Comparison of ENCODE assay signal across 9 cellular contexts in the genomic region with DNA sequence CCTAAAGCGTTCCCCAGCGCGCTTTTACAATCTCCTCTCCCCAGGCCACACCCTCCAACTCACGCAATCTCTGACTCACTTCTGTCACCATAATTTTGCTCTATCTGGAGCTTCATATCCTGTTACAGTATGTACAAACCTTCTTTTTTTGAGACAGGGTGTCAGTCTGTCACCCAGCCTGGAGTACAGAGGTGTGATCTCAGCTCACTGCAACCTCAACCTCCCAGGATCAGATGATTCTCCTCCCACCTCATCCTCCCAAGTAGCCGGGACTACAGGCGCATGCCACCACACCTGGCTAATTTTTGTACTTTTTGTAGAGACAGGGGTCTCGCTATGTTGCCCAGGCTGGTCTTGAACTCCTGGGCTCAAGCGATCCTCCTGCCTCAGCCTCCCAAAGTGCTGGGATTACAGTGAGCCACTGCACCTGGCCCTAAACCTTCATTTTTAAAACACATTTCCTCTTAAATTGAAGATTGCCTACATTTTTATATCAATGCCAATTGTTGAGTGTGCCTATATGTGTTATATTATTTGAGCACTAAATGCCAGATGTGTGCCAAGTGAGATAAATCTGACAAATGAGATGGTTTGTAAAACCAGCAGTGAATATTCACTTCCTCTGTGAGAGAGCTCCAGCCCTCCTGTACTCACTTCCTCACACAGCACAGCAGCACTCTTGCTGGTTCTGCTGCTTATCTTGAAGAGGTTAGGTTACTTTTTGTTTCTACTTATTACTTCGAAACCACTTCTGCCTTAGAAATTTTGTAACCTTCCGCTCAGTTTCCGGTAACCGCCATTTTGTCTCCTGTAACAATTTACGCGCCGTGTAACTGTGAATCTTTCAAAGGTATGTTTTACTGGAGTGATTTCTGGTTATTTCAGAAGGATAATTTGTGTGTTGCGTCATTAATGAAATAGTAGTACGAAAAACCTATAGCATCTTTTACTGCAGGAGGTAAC. TPM values are rescaled to one million over a fixed set of nuclear protein-coding genes. Genes with fewer than 3 reads are reported as not detected.
DNase-seq lines count a peak whose midpoint lies in the region; ATAC-seq lines count a peak whose summit lies in the region.
"Had no signal": no experiment of that assay in that cellular context is flagged by ENCODE, and none has a peak within 500 bp of the region (broad histone marks: within the 10 kb centered on the region; RNA-seq: fewer than 3 reads in every experiment).

No MANE protein-coding gene starts in this region.

- peaks cover 42% of the 10 kb centered on the region for H3K4me1 Mint-ChIP-seq in T-helper 1 cell treated with Interleukin-12 subunit alpha and Interleukin-12 subunit beta and Interleukin-4 antibody, amounts not matched to agents 30 μg/mL and 1 μg/mL, for 36 hours (ENCODE audit: low read depth)

- 57 to 80% (median 60%) methylated on average over 17 of the region's 17 CpGs for WGBS in adipose tissue, 3 donors

- H3K4me3 Mint-ChIP-seq in T-helper 1 cell treated with Interleukin-12 subunit alpha and Interleukin-12 subunit beta and Interleukin-4 antibody, amounts not matched to agents 30 μg/mL and 1 μg/mL, for 36 hours = peak overlapping the region; percentile 93

- peak; percentile 47 to 58 for DNase-seq in stimulated activated CD4-positive, alpha-beta T cell treated with anti-CD3 and anti-CD28 coated beads, Interleukin-2, amount 100 ng/mL, for 48 hours
- no peak for DNase-seq in hepatic stellate cell (ENCODE audit: low spot score)
- no peak for DNase-seq in NCI-H2081 (lab: John Stamatoyannopoulos, UW)
- no peak for DNase-seq in NCI-H146 (lab: John Stamatoyannopoulos, UW)

- ATAC-seq in GM18909 (IDR thresholded peaks at IDR 0.05; ENCODE audit: poor library complexity, unreplicated experiment) = peak; percentile 99
- peak; percentile 92 for ATAC-seq in HG03060 (IDR thresholded peaks at IDR 0.05; ENCODE audit: low read depth, unreplicated experiment)
- ATAC-seq: Panc1 had no signal

- no peaks in the 10 kb centered on the region for H3K27me3 Mint-ChIP-seq in T-helper 1 cell treated with Interleukin-12 subunit alpha and Interleukin-12 subunit beta and Interleukin-4 antibody, amounts not matched to agents 30 μg/mL and 1 μg/mL, for 36 hours (ENCODE audit: low read depth)

- H3K36me3 Mint-ChIP-seq in T-helper 1 cell treated with Interleukin-12 subunit alpha and Interleukin-12 subunit beta and Interleukin-4 antibody, amounts not matched to agents 30 μg/mL and 1 μg/mL, for 36 hours (ENCODE audit: low read depth) = peaks cover 26% of the 10 kb centered on the region

- H3K27ac Mint-ChIP-seq in T-helper 1 cell treated with Interleukin-12 subunit alpha and Interleukin-12 subunit beta and Interleukin-4 antibody, amounts not matched to agents 30 μg/mL and 1 μg/mL, for 36 hours = peak overlapping the region; percentile 98

- H3K9me3 Mint-ChIP-seq in T-helper 1 cell treated with Interleukin-12 subunit alpha and Interleukin-12 subunit beta and Interleukin-4 antibody, amounts not matched to agents 30 μg/mL and 1 μg/mL, for 36 hours = peaks cover 3% of the 10 kb centered on the region

- H3K27ac ChIP-seq in adipose tissue (ENCODE audit: low read depth, low read length) = peak overlapping the region; percentile 49

RNA-seq across cellular contexts. Expression of a gene that starts 57.9 kb away (rescaled TPM):
- polyA plus RNA-seq in adipose tissue = 10 to 100 TPM in 1 of 3 donors, 1 to 10 TPM in 2; 2.4 to 12.4 (median 6.9) TPM

Comparison
In these comparisons a context has a peak if more than half of its experiments do, and no peak if none do; other contexts are left out.
1. DNase-seq: peak in stimulated activated CD4-positive, alpha-beta T cell treated with anti-CD3 and anti-CD28 coated beads, Interleukin-2, amount 100 ng/mL, for 48 hours (2 of 2); none in hepatic stellate cell (single experiment), NCI-H2081 (0 of 2) and NCI-H146 (single experiment).